In the genomic region with DNA sequence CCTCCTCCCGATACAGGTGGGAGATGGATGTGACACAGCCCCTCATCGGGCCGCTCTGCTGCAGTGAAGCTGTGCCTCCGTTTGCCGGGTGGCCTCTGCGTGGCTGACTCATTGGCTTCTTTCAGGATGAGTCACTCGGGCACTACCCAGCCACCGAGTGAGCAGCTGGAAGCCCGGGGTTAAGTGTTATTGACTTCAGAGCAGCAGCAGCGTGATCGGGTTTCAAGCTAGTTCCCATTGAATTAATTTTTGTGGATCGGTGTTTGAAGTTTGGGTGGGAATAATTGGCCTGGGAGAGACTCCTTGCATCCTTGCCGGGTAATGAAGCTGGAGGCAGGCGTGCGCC, we compare ENCODE assay signal across 10 cellular contexts.
DNase-seq lines count a peak whose midpoint lies in the region; ATAC-seq and TF ChIP-seq lines count a peak whose summit lies in the region.
"Had no signal": no experiment of that assay in that cellular context is flagged by ENCODE, and none has a peak within 500 bp of the region (broad histone marks: within the 10 kb centered on the region; RNA-seq: fewer than 3 reads in every experiment).

No MANE protein-coding gene starts in this region.

- no peak overlapping the region for H3K27ac ChIP-seq in thyroid gland

- no peak for TF ChIP-seq CTCF in glutamatergic neuron (IDR thresholded peaks at IDR 0.05; ENCODE audit: partially characterized antibody, unreplicated experiment)
- no peak for TF ChIP-seq CTCF in thyroid gland (IDR thresholded peaks at IDR 0.05)

- H3K27me3 Mint-ChIP-seq in glutamatergic neuron (ENCODE audit: unreplicated experiment) (peaks cover 9% of the 10 kb centered on the region), immature natural killer cell (ENCODE audit: low read depth in 3 of 3) (peaks cover 0 to 6% (median 5%) of the 10 kb centered on the region in 3 donors)

- peaks cover 19% of the 10 kb centered on the region for H3K9me3 Mint-ChIP-seq in glutamatergic neuron (ENCODE audit: unreplicated experiment)
- peaks cover 0 to 2% (median 0%) of the 10 kb centered on the region in 6 donors for H3K9me3 Mint-ChIP-seq in immature natural killer cell

- intact Hi-C loops in thyroid gland (cut with DNase I), result no loop called here

- H3K4me1 Mint-ChIP-seq in glutamatergic neuron (ENCODE audit: low read depth, unreplicated experiment) (peaks cover 21% of the 10 kb centered on the region), immature natural killer cell (no peaks in the 10 kb centered on the region)

- WGBS in thyroid gland, 2 donors, result 45 to 54% methylated on average over 14 to 15 of the region's 15 CpGs

- TF ChIP-seq POLR2A in thyroid gland (IDR thresholded peaks at IDR 0.05), result no peak

- H3K27me3 ChIP-seq in NT2/D1 (ENCODE audit: insufficient read depth, insufficient read length) (peaks cover 26% of the 10 kb centered on the region), thyroid gland (no peaks in the 10 kb centered on the region)

- H3K27ac Mint-ChIP-seq in glutamatergic neuron (ENCODE audit: unreplicated experiment) (peak overlapping the region; percentile 86), immature natural killer cell (no peak overlapping the region)

- H3K4me3 ChIP-seq in NT2/D1 (ENCODE audit: insufficient read length, low read depth), result no peak overlapping the region
- H3K4me3 ChIP-seq in thyroid gland (replicated peaks in 1 of 3), result no peak overlapping the region

- H3K36me3 ChIP-seq in NT2/D1 (ENCODE audit: insufficient read depth, insufficient read length, low read length) (no peaks in the 10 kb centered on the region), thyroid gland (no peaks in the 10 kb centered on the region)

- H3K4me3 Mint-ChIP-seq in glutamatergic neuron (ENCODE audit: unreplicated experiment), result peak overlapping the region; percentile 6
- no peak overlapping the region for H3K4me3 Mint-ChIP-seq in immature natural killer cell

- DNase-seq in ELF-1 (ENCODE audit: low read depth, low spot score) (peak; percentile 79), NT2/D1 (ENCODE audit: low read depth, low spot score) (peak; percentile 22), glutamatergic neuron (peak; percentile 71), hepatic stellate cell (ENCODE audit: low spot score) (no peak), immature natural killer cell (no peak), thyroid gland (no peak)
- DNase-seq in activated effector memory CD4-positive, alpha-beta T cell treated with Interleukin-2 at 50 U/mL for 16 hours, result no peak
- DNase-seq: NCI-H510A treated with DMSO at 0.1 percent for 48 hours; stimulated activated CD4-positive, alpha-beta T cell treated with anti-CD3 and anti-CD28 coated beads, Interleukin-1b, Interleukin-23, amount 100 ng/mL, for 48 hours had no signal

- peaks cover 4% of the 10 kb centered on the region; the same call in 1 of the 2 replicates for H3K9me3 ChIP-seq in NT2/D1 (ENCODE audit: insufficient read depth, low read length)
- no peaks in the 10 kb centered on the region for H3K9me3 ChIP-seq in thyroid gland

- H3K36me3 Mint-ChIP-seq in glutamatergic neuron (ENCODE audit: unreplicated experiment) (peaks cover 3% of the 10 kb centered on the region), immature natural killer cell (no peaks in the 10 kb centered on the region)

- H3K4me1 ChIP-seq in NT2/D1 (ENCODE audit: insufficient read depth, insufficient read length) (peaks cover 6% of the 10 kb centered on the region), thyroid gland (no peaks in the 10 kb centered on the region)

- no peak overlapping the region for H3K9ac ChIP-seq in NT2/D1 (ENCODE audit: insufficient read length, low read depth)

- ATAC-seq in HG02610 (IDR thresholded peaks at IDR 0.05; ENCODE audit: unreplicated experiment), result peak; percentile 79

Comparison
In these comparisons a context has a peak if more than half of its experiments do, and no peak if none do; other contexts are left out.
1. DNase-seq: peak in ELF-1 (single experiment), NT2/D1 (single experiment) and glutamatergic neuron (single experiment); none in hepatic stellate cell (single experiment), immature natural killer cell (0 of 3), thyroid gland (0 of 2) and activated effector memory CD4-positive, alpha-beta T cell treated with Interleukin-2 at 50 U/mL for 16 hours (single experiment).